Comparison of ENCODE assay signal across 8 cellular contexts in the genomic region with DNA sequence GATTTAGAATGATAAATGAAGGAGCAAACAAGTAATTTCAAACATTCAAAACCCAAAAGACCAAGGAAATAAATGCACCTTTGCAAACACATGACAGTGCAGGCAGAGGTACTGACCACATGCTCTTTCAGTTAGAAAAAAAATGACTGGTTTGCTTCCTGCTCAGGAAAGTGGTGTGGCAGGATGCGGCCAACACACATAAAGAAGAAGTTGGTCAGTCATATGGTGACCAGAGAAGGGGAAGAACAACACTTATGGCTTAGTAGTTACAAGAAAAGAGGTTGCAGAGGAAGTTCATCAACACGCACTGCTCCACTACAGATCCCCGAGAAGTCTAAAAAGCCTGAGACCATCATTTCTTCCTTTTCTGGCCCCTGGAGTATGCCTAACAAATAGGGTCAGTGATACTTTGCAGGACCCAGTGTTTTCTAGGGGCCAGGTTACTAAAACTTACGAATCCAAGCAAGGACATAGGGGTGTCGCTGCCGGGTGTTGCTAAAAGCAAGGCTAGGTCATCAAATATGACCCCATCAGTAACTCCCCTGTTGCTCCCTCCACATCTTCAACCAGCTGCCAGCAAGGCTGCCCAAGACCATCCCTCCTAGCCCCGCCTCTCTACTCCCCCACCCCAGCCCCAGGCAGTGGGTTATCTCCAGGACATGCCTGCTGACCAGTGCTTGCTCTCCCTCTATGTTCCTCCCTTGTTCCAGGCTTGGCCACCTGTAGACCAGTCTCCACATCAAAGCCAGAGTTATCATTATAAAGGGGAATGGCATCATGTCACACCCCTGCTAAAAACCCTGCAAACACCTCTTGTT. TPM values are rescaled to one million over a fixed set of nuclear protein-coding genes. Genes with fewer than 3 reads are reported as not detected.
DNase-seq lines count a peak whose midpoint lies in the region; ATAC-seq and TF ChIP-seq lines count a peak whose summit lies in the region.

No MANE protein-coding gene starts in this region.

- peak overlapping the region in 6 of 8 donors; percentile 0 to 90 (median 45) for H3K27ac Mint-ChIP-seq in CD8-positive, alpha-beta memory T cell

- 74 to 80% (median 78%) methylated on average over 7 of the region's 7 CpGs for WGBS in adrenal gland, 4 donors

- H3K4me3 ChIP-seq in CD8-positive, alpha-beta memory T cell (ENCODE audit: low read length), result no peak overlapping the region
- no peak overlapping the region for H3K4me3 ChIP-seq in adrenal gland

- peaks cover 0 to 1% (median 0%) of the 10 kb centered on the region in 5 donors for H3K9me3 Mint-ChIP-seq in CD8-positive, alpha-beta memory T cell

- no peaks in the 10 kb centered on the region for H3K36me3 Mint-ChIP-seq in CD8-positive, alpha-beta memory T cell

- CTCF ChIA-PET in CD8-positive, alpha-beta memory T cell (lab: Charles Lee), result no interaction called here

- H3K36me3 ChIP-seq in CD8-positive, alpha-beta memory T cell (ENCODE audit: insufficient read depth, low read length), result no peaks in the 10 kb centered on the region
- H3K36me3 ChIP-seq in adrenal gland (replicated peaks in 1 of 2), result no peaks in the 10 kb centered on the region

- peak; percentile 97 for ATAC-seq in GM19452 (IDR thresholded peaks at IDR 0.05; ENCODE audit: unreplicated experiment)
- peak; percentile 98 for ATAC-seq in HG03378 (IDR thresholded peaks at IDR 0.05; ENCODE audit: unreplicated experiment)

- no peak for DNase-seq in CD8-positive, alpha-beta memory T cell
- DNase-seq in adrenal gland, result peak in 2 of 7 donors; percentile 30 to 44
- peak in 7 of 49 donors; percentile 5 to 42 (median 13) for DNase-seq in substantia nigra (lab: John Stamatoyannopoulos, UW)
- DNase-seq in NCI-H1092 treated with DMSO at 0.1 percent for 48 hours (lab: John Stamatoyannopoulos, UW), result no peak
- no peak for DNase-seq in NCI-H1048 (lab: John Stamatoyannopoulos, UW)
- no peak for DNase-seq in activated gamma-delta T cell treated with Interleukin-2 at 50 U/mL for 16 hours

- H3K27me3 ChIP-seq in CD8-positive, alpha-beta memory T cell (ENCODE audit: insufficient read depth, low read length, poor library complexity, severe bottlenecking), result no peaks in the 10 kb centered on the region
- H3K27me3 ChIP-seq in adrenal gland, result no peaks in the 10 kb centered on the region

- H3K4me3 Mint-ChIP-seq in CD8-positive, alpha-beta memory T cell, result peak overlapping the region in 5 of 7 donors; percentile 5 to 34 (median 20)

- H3K27me3 Mint-ChIP-seq in CD8-positive, alpha-beta memory T cell, result peaks cover 3% of the 10 kb centered on the region in 2 donors

- peaks cover 29 to 36% (median 30%) of the 10 kb centered on the region in 3 donors for H3K4me1 Mint-ChIP-seq in CD8-positive, alpha-beta memory T cell

- intact Hi-C loops in adrenal gland (cut with DNase I), result no loop called here

- no peak overlapping the region for H3K27ac ChIP-seq in CD8-positive, alpha-beta memory T cell (ENCODE audit: low read depth, low read length)
- H3K27ac ChIP-seq in adrenal gland (peak overlapping the region in 4 of 5 donors; percentile 30 to 79 (median 34)), substantia nigra (ENCODE audit: low read depth, low read length, poor library complexity, severe bottlenecking) (peak overlapping the region; percentile 47)

- POLR2A ChIA-PET in CD8-positive, alpha-beta memory T cell (lab: Charles Lee), result no interaction called here

- H3K9me3 ChIP-seq in CD8-positive, alpha-beta memory T cell (ENCODE audit: low read length), result no peaks in the 10 kb centered on the region
- no peaks in the 10 kb centered on the region for H3K9me3 ChIP-seq in adrenal gland (replicated peaks in 1 of 3)

- peaks cover 18% of the 10 kb centered on the region for H3K4me1 ChIP-seq in CD8-positive, alpha-beta memory T cell (ENCODE audit: insufficient read depth, low read length)
- peaks cover 6 to 10% of the 10 kb centered on the region in 2 donors for H3K4me1 ChIP-seq in adrenal gland (replicated peaks in 1 of 2)

- no peak for TF ChIP-seq POLR2A in adrenal gland (IDR thresholded peaks at IDR 0.05)

- TF ChIP-seq CTCF in adrenal gland (IDR thresholded peaks at IDR 0.05), result no peak

RNA-seq across cellular contexts. Expression of gene ATP8B4, which starts 11.2 kb away (rescaled TPM):
- 1 to 10 TPM; 8.5 to 8.9 TPM for total RNA-seq in CD8-positive, alpha-beta memory T cell
- polyA plus RNA-seq in CD8-positive, alpha-beta memory T cell, result 0.23 TPM
- 10 to 100 TPM in 3 of 8 donors, 1 to 10 TPM in 5; 2.1 to 23.9 (median 8.9) TPM for total RNA-seq in adrenal gland
- polyA plus RNA-seq in adrenal gland, result 1 to 10 TPM; 2.4 to 3.6 (median 2.7) TPM
